Comparison of ENCODE assay signal across 8 cellular contexts in the genomic region with DNA sequence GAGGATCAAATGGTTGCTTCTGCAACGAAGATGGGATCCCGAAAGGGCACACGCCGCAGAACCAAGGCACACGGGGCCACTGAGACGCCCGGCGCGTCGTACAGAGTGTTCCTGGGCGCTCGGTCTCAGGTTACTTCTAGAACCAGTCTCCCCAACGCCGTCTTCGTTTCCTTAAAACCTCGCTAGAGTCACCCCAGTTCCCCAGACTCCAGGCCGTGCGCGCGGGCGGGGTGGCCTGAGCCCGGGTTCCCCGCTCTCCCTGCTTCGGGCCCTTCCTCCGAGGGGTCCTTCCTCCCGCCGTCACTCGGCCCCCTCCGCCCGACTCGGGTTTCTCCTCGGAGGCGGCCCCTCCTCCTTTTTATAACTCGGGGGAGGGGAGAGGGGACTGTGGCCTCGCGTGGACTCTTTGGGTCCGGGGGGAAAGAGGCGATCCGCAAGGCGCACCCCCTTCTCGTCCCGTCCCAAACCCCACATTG. TPM values are rescaled to one million over a fixed set of nuclear protein-coding genes. Genes with fewer than 3 reads are reported as not detected.
A peak's percentile ranks its signal among the peaks of the same experiment; 100 is the strongest.
DNase-seq lines count a peak whose midpoint lies in the region; ATAC-seq and TF ChIP-seq lines count a peak whose summit lies in the region.

No MANE protein-coding gene starts in this region.

- no peak for DNase-seq in PC-9
- peak in 1 of 2 donors; percentile 54 for DNase-seq in activated naive CD4-positive, alpha-beta T cell treated with anti-CD3 and anti-CD28 coated beads, Interleukin-2, amount 50 U/mL, for 72 hours (ENCODE audit: low spot score in 2 of 2)
- peak; percentile 80 for DNase-seq in cardiac septum (ENCODE audit: low spot score)
- DNase-seq in trophoblast cell, result peak in 1 of 2 donors; percentile 42
- DNase-seq in inferior parietal cortex (ENCODE audit: extremely low spot score), result no peak
- no peak for DNase-seq in middle frontal gyrus (ENCODE audit: extremely low spot score, low spot score)

- peak overlapping the region; percentile 65 for H2BK12ac ChIP-seq in trophoblast cell (ENCODE audit: low read length)

- peak overlapping the region; percentile 95 for H4K12ac ChIP-seq in trophoblast cell (ENCODE audit: low read depth, low read length)

- no peaks in the 10 kb centered on the region for H3K27me3 ChIP-seq in PC-9 (ENCODE audit: insufficient read depth, low read depth)
- peaks cover 28% of the 10 kb centered on the region for H3K27me3 ChIP-seq in trophoblast cell (ENCODE audit: insufficient read depth, low read length)

- H2AFZ ChIP-seq in PC-9 (peak overlapping the region; percentile 91), trophoblast cell (ENCODE audit: insufficient read depth, low read length, poor library complexity) (peak overlapping the region; percentile 83)

- no peak overlapping the region for H2AK5ac ChIP-seq in trophoblast cell (ENCODE audit: low read length)

- H3F3A ChIP-seq in PC-9 (ENCODE audit: insufficient read depth, low read depth), result peaks cover 11% of the 10 kb centered on the region; the same call in 1 of the 2 replicates

- H3K36me3 ChIP-seq in PC-9 (ENCODE audit: low read depth) (no peaks in the 10 kb centered on the region), trophoblast cell (ENCODE audit: control insufficient read depth in 1 of 2, insufficient read depth in 2 of 2, low read length in 2 of 2) (no peaks in the 10 kb centered on the region)

- H3K9me2 ChIP-seq in PC-9 (ENCODE audit: insufficient read depth), result no peaks in the 10 kb centered on the region

- H3K18ac ChIP-seq in trophoblast cell (ENCODE audit: low read length), result peak overlapping the region; percentile 16

- peak overlapping the region; percentile 92 for H3K4me2 ChIP-seq in PC-9
- peak overlapping the region; percentile 90 for H3K4me2 ChIP-seq in trophoblast cell (ENCODE audit: low read length)

- H4K8ac ChIP-seq in trophoblast cell (ENCODE audit: low read depth, low read length), result peak overlapping the region; percentile 96

- WGBS in trophoblast cell (ENCODE audit: extremely low coverage, insufficient coverage, insufficient read length), result no CpG with 5 or more reads among the region's 42 CpGs

- H3K23ac ChIP-seq in trophoblast cell (ENCODE audit: low read length), result no peak overlapping the region

- H3K9me3 Mint-ChIP-seq in activated naive CD4-positive, alpha-beta T cell treated with anti-CD3 and anti-CD28 coated beads, Interleukin-2, amount 50 U/mL, for 72 hours, result no peaks in the 10 kb centered on the region

- peak overlapping the region; percentile 32 for H3K4ac ChIP-seq in trophoblast cell (ENCODE audit: low read depth, low read length)

- no peaks in the 10 kb centered on the region for H3K36me3 Mint-ChIP-seq in activated naive CD4-positive, alpha-beta T cell treated with anti-CD3 and anti-CD28 coated beads, Interleukin-2, amount 50 U/mL, for 72 hours

- no peaks in the 10 kb centered on the region for H4K20me1 ChIP-seq in PC-9 (ENCODE audit: insufficient read depth)

- POLR2A ChIA-PET in PC-9 (lab: Charles Lee; ENCODE audit: unreplicated experiment), result no interaction called here

- H2BK5ac ChIP-seq in trophoblast cell (ENCODE audit: low read depth, low read length, poor library complexity), result peak overlapping the region; percentile 98

- no peaks in the 10 kb centered on the region for H3K9me3 ChIP-seq in PC-9 (ENCODE audit: insufficient read depth, low read depth)
- H3K9me3 ChIP-seq in trophoblast cell (ENCODE audit: insufficient read depth, low read depth, low read length), result peaks cover 11% of the 10 kb centered on the region

- H3K79me1 ChIP-seq in trophoblast cell (ENCODE audit: low read length), result peaks cover 14% of the 10 kb centered on the region

- peak overlapping the region; percentile 94 for H4K91ac ChIP-seq in trophoblast cell (ENCODE audit: low read depth, low read length)

- peak; percentile 4 for ATAC-seq in HG02970 (IDR thresholded peaks at IDR 0.05; ENCODE audit: low FRiP score, unreplicated experiment)
- ATAC-seq in activated naive CD4-positive, alpha-beta T cell treated with anti-CD3 and anti-CD28 coated beads, Interleukin-2, amount 50 U/mL, for 72 hours, result peak; percentile 17 to 30

- H3K4me1 ChIP-seq in PC-9 (replicated peaks; ENCODE audit: insufficient read depth), result peaks cover 22% of the 10 kb centered on the region
- peaks cover 12 to 21% of the 10 kb centered on the region in 2 experiments for H3K4me1 ChIP-seq in trophoblast cell (ENCODE audit: control insufficient read depth in 1 of 2, insufficient read depth in 2 of 2, low read length in 2 of 2)

- intact Hi-C loops in PC-9 (cut with micrococcal nuclease; ENCODE audit: unreplicated experiment) (loop anchor here (2.0 to 10.0 kb wide), 4 partner anchors 138 to 342 kb away; a partner anchor contains a TSS), cardiac septum (cut with DNase I) (loop anchor here (5.0 to 10.0 kb wide), 2 partner anchors 148 to 251 kb away; a partner anchor contains a TSS)

- CTCF ChIA-PET in PC-9 (lab: Charles Lee), result no interaction called here

- peak overlapping the region; percentile 81 for H3K9ac ChIP-seq in trophoblast cell (ENCODE audit: low read length)

- no peak overlapping the region for H3K27ac Mint-ChIP-seq in activated naive CD4-positive, alpha-beta T cell treated with anti-CD3 and anti-CD28 coated beads, Interleukin-2, amount 50 U/mL, for 72 hours

- H3K27ac ChIP-seq in PC-9 (peak overlapping the region; percentile 88), trophoblast cell (ENCODE audit: low read depth, low read length) (peak overlapping the region; percentile 88)

- H3K14ac ChIP-seq in trophoblast cell (ENCODE audit: low read length), result peak overlapping the region; percentile 86

- TSS peak; percentile 76 for BruUV-seq in PC-9 (replicated peaks; lab: Mats Ljungman, UMichigan)

- H2BK120ac ChIP-seq in trophoblast cell (ENCODE audit: insufficient read depth, low read length, poor library complexity), result peak overlapping the region; percentile 78

- H3K4me3 ChIP-seq in GM12875 (ENCODE audit: low read depth, low read length) (peak overlapping the region; percentile 53), PC-9 (peak overlapping the region; percentile 70), trophoblast cell (ENCODE audit: low read depth, low read length) (peak overlapping the region; percentile 80)

- no peak for TF ChIP-seq CTCF in GM12875 (IDR thresholded peaks at IDR 0.05; ENCODE audit: borderline replicate concordance, insufficient read depth, low read depth, low read length)
- no peak for TF ChIP-seq CTCF in PC-9 (conservative IDR thresholded peaks at IDR 0.05)

- peaks cover 32% of the 10 kb centered on the region for H3K79me2 ChIP-seq in PC-9 (ENCODE audit: low read depth)
- peaks cover 9% of the 10 kb centered on the region for H3K79me2 ChIP-seq in trophoblast cell (ENCODE audit: control insufficient read depth, insufficient read depth, low read length, poor library complexity)

RNA-seq across cellular contexts. Expression of a gene that starts 0.8 kb away (rescaled TPM):
- total RNA-seq in PC-9 (2021) (26.8 and 30.9 TPM in 2 replicates), cardiac septum (34.7 TPM)
- 1 to 10 TPM in 1 of 2 donors, under 1 TPM in 1; 0.30 to 1.0 TPM for total RNA-seq in activated naive CD4-positive, alpha-beta T cell treated with anti-CD3 and anti-CD28 coated beads, Interleukin-2, amount 50 U/mL, for 72 hours
- 8.7 and 9.3 TPM in 2 replicates for polyA plus RNA-seq in trophoblast cell (2013)

RNA-seq across cellular contexts. Expression of a gene that starts 40.2 kb away (rescaled TPM):
- total RNA-seq in PC-9 (2021) (not detected in 2 replicates), cardiac septum (not detected)
- not detected for total RNA-seq in activated naive CD4-positive, alpha-beta T cell treated with anti-CD3 and anti-CD28 coated beads, Interleukin-2, amount 50 U/mL, for 72 hours
- not detected in 2 replicates for polyA plus RNA-seq in trophoblast cell (2013)

Comparison
In these comparisons a context has a peak if more than half of its experiments do, and no peak if none do; other contexts are left out.
1. RNA of a gene that starts 0.8 kb away (total RNA-seq): 34.7 TPM in cardiac septum (single experiment) and 26.8 to 30.9 TPM in PC-9; 0.30 to 1.0 TPM in activated naive CD4-positive, alpha-beta T cell treated with anti-CD3 and anti-CD28 coated beads, Interleukin-2, amount 50 U/mL, for 72 hours; every median in the first group is over 10 times any median in the second.
2. Peak in every context shown above with its lines, with median percentiles within 50 percentile points of each other: H3K4me3 ChIP-seq.